24 cellular contexts compared by ENCODE assay signal in genomic region chr1:17802164-17802563, GRCh38. TPM values are rescaled to one million over a fixed set of nuclear protein-coding genes. Genes with fewer than 3 reads are reported as not detected.
DNase-seq lines count a peak whose midpoint lies in the region; TF ChIP-seq lines count a peak whose summit lies in the region.
"Had no signal": no experiment of that assay in that cellular context is flagged by ENCODE, and none has a peak within 500 bp of the region (broad histone marks: within the 10 kb centered on the region; RNA-seq: fewer than 3 reads in every experiment).

No MANE protein-coding gene starts in this region.

- no peak for TF ChIP-seq CTCF in progenitor cell of endocrine pancreas (IDR thresholded peaks at IDR 0.05; ENCODE audit: unreplicated experiment)

- no peaks in the 10 kb centered on the region for H3K4me1 Mint-ChIP-seq in progenitor cell of endocrine pancreas (ENCODE audit: low read depth)
- H3K4me1 Mint-ChIP-seq: central memory CD8-positive, alpha-beta T cell; IgD-negative memory B cell had no signal

- H3K27ac Mint-ChIP-seq in progenitor cell of endocrine pancreas, result no peak overlapping the region
- H3K27ac Mint-ChIP-seq: IgD-negative memory B cell; nephron progenitor cell; T-helper 1 cell treated with Interleukin-12 subunit alpha and Interleukin-12 subunit beta and Interleukin-4 antibody, amounts not matched to agents 30 μg/mL and 1 μg/mL, for 36 hours had no signal

- H3K36me3 Mint-ChIP-seq in progenitor cell of endocrine pancreas (ENCODE audit: insufficient read depth), result no peaks in the 10 kb centered on the region
- H3K36me3 Mint-ChIP-seq: IgD-negative memory B cell had no signal

- no peaks in the 10 kb centered on the region for H3K9me3 Mint-ChIP-seq in progenitor cell of endocrine pancreas (ENCODE audit: low read depth)
- H3K9me3 Mint-ChIP-seq: central memory CD8-positive, alpha-beta T cell; nephron progenitor cell had no signal

- H3K4me3 Mint-ChIP-seq in progenitor cell of endocrine pancreas (ENCODE audit: low read depth), result no peak overlapping the region
- H3K4me3 Mint-ChIP-seq: central memory CD8-positive, alpha-beta T cell; IgD-negative memory B cell; nephron progenitor cell; T-helper 1 cell treated with Interleukin-12 subunit alpha and Interleukin-12 subunit beta and Interleukin-4 antibody, amounts not matched to agents 30 μg/mL and 1 μg/mL, for 36 hours had no signal

- peaks cover 40% of the 10 kb centered on the region for H3K27me3 Mint-ChIP-seq in progenitor cell of endocrine pancreas

- peak; percentile 16 for DNase-seq in activated effector memory CD4-positive, alpha-beta T cell treated with anti-CD3 and anti-CD28 coated beads, Interleukin-2, amount 50 U/mL, for 16 hours
- no peak for DNase-seq in activated effector memory CD4-positive, alpha-beta T cell treated with Interleukin-2 at 50 U/mL for 16 hours
- DNase-seq in astrocyte of the hippocampus (ENCODE audit: low read depth, low spot score) (peak; percentile 9), iris pigment epithelial cell (ENCODE audit: low read depth) (peak; percentile 6), progenitor cell of endocrine pancreas (ENCODE audit: low spot score, unreplicated experiment) (no peak), SHP77 (lab: John Stamatoyannopoulos, UW) (no peak), NCI-H2171 treated with DMSO at 0.1 percent for 48 hours (lab: John Stamatoyannopoulos, UW) (no peak)
- DNase-seq in stimulated activated CD4-positive, alpha-beta T cell treated with anti-CD3 and anti-CD28 coated beads, Interleukin-4, amount 100 ng/mL, for 24 hours, result no peak
- DNase-seq: activated CD4-positive, alpha-beta T cell treated with anti-CD3 and anti-CD28 coated beads, Interleukin-2, amount 50 U/mL, for 4 hours; activated gamma-delta T cell treated with Interleukin-2 at 50 U/mL for 16 hours; amygdala; effector CD4-positive, alpha-beta T cell; left ventricle myocardium superior; MM.1S; NCI-H187; NCI-H2227 treated with DMSO at 0.1 percent for 48 hours; nephron progenitor cell; PC-3; psoas muscle; small intestine had no signal

RNA-seq across cellular contexts. Expression of gene ACTL8, which starts 47.0 kb away (rescaled TPM):
- total RNA-seq in progenitor cell of endocrine pancreas, result not detected in 2 replicates
- total RNA-seq: A172, left ventricle myocardium superior, PC-3, psoas muscle had no signal

Comparison
In these comparisons a context has a peak if more than half of its experiments do, and no peak if none do; other contexts are left out.
1. DNase-seq: peak in activated effector memory CD4-positive, alpha-beta T cell treated with anti-CD3 and anti-CD28 coated beads, Interleukin-2, amount 50 U/mL, for 16 hours (single experiment), astrocyte of the hippocampus (single experiment) and iris pigment epithelial cell (single experiment); none in activated effector memory CD4-positive, alpha-beta T cell treated with Interleukin-2 at 50 U/mL for 16 hours (single experiment), stimulated activated CD4-positive, alpha-beta T cell treated with anti-CD3 and anti-CD28 coated beads, Interleukin-4, amount 100 ng/mL, for 24 hours (single experiment), progenitor cell of endocrine pancreas (single experiment), SHP77 (0 of 2) and NCI-H2171 treated with DMSO at 0.1 percent for 48 hours (single experiment).